ENCODE assay signal across 8 cellular contexts in the genomic region with DNA sequence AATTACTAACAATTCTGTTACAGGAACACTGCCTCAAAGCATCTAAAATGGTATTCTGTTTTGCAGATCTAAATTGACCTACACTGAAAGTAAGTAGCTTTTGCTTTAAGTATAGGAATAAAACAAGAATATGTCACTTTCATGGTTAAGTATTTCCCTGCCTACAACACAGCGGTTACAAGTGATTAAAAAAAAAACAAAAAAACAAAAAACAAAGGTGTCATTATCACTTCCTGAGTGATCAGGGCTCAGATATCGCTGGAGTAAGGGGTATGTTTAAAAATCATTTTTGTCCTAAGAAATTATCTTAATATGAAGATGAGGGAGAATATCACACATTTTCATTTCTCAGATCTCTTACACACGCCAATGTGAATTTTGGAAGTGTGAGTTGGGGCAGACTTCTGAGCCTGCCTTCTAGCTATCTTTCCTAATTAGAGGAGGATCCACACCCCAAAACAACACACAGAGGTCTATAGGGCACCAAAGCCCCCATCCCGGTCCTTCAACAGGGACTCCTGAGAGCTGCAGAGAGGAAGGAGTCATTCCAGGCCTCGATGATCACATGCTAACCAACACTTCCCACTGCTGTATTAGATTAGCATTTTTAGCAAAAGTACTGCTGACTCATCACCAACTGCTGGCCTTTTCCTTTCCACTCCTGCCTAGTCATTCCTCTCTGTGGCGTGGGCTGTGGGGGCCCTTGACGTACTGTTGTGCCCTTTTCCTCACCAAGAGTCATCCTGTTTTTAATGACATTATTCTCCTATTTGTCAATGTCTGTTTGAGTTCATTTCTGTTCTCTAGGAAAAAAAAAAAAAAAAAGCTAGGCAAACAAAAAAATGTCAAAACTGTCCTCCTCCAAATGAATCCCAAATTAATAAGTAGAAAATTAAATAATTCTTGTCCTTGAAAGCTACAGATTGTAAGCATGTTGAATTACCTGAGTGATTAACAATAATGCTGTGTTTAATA.
DNase-seq lines count a peak whose midpoint lies in the region; TF ChIP-seq lines count a peak whose summit lies in the region.

No MANE protein-coding gene starts in this region.

- no peaks in the 10 kb centered on the region for H3K27me3 ChIP-seq in GM06990 (replicated peaks; ENCODE audit: control insufficient read depth, insufficient read depth, low read length)

- H3K4me3 ChIP-seq in GM06990 (replicated peaks; ENCODE audit: low read depth, low read length) = no peak overlapping the region

- no peak for TF ChIP-seq CTCF in GM06990 (IDR thresholded peaks at IDR 0.05; ENCODE audit: insufficient read depth, low read length, poor library complexity, severe bottlenecking)

- POLR2A ChIA-PET in HEK293T (lab: Yijun Ruan, JAX) = no interaction called here

- peak; percentile 55 for DNase-seq in GM06990 (ENCODE audit: extremely low read depth, insufficient read length)
- peak; percentile 10 for DNase-seq in HEK293T (ENCODE audit: extremely low spot score)
- DNase-seq in NOMO-1 treated with dmso at 0.1 percent for 144 hours (lab: John Stamatoyannopoulos, UW; ENCODE audit: unreplicated experiment) = peak; percentile 47
- peak in 47 of 58 donors; percentile 12 to 81 (median 38) for DNase-seq in anterior cingulate cortex (lab: John Stamatoyannopoulos, UW)
- peak; percentile 95 for DNase-seq in iris pigment epithelial cell (ENCODE audit: low read depth)
- peak; percentile 27 to 34 for DNase-seq in stimulated activated CD4-positive, alpha-beta T cell treated with anti-CD3 and anti-CD28 coated beads, Interleukin-1b, Interleukin-23, amount 100 ng/mL, for 4 hours (ENCODE audit: low read depth in 2 of 2)
- no peak for DNase-seq in NCI-H524 treated with DMSO at 0.1 percent for 48 hours (lab: John Stamatoyannopoulos, UW)
- no peak for DNase-seq in NCI-H1417 treated with DMSO at 0.1 percent for 48 hours (lab: John Stamatoyannopoulos, UW)

- CTCF ChIA-PET in HEK293T (lab: Yijun Ruan, JAX) = no interaction called here

- no peaks in the 10 kb centered on the region for H3K36me3 ChIP-seq in GM06990 (ENCODE audit: control insufficient read depth, insufficient read depth, low read length)

TF ChIP-seq in HEK293T, 16 proteins besides CTCF, POLR2A, EP300 and RAD21:
- TF ChIP-seq FOXM1 (IDR thresholded peaks at IDR 0.05; ENCODE audit: borderline replicate concordance) (no peak), NFRKB (IDR thresholded peaks at IDR 0.05) (no peak), ZNF384 (IDR thresholded peaks at IDR 0.05) (no peak), SUZ12 (IDR thresholded peaks at IDR 0.05) (no peak), ELF4 (IDR thresholded peaks at IDR 0.05) (no peak)

Comparison
In these comparisons a context has a peak if more than half of its experiments do, and no peak if none do; other contexts are left out.
1. DNase-seq: peak in GM06990 (single experiment), HEK293T (single experiment), NOMO-1 treated with dmso at 0.1 percent for 144 hours (single experiment), anterior cingulate cortex (47 of 58), iris pigment epithelial cell (single experiment) and stimulated activated CD4-positive, alpha-beta T cell treated with anti-CD3 and anti-CD28 coated beads, Interleukin-1b, Interleukin-23, amount 100 ng/mL, for 4 hours (2 of 2); none in NCI-H524 treated with DMSO at 0.1 percent for 48 hours (single experiment) and NCI-H1417 treated with DMSO at 0.1 percent for 48 hours (single experiment).